ENCODE assay signal across 11 cellular contexts in the genomic region with DNA sequence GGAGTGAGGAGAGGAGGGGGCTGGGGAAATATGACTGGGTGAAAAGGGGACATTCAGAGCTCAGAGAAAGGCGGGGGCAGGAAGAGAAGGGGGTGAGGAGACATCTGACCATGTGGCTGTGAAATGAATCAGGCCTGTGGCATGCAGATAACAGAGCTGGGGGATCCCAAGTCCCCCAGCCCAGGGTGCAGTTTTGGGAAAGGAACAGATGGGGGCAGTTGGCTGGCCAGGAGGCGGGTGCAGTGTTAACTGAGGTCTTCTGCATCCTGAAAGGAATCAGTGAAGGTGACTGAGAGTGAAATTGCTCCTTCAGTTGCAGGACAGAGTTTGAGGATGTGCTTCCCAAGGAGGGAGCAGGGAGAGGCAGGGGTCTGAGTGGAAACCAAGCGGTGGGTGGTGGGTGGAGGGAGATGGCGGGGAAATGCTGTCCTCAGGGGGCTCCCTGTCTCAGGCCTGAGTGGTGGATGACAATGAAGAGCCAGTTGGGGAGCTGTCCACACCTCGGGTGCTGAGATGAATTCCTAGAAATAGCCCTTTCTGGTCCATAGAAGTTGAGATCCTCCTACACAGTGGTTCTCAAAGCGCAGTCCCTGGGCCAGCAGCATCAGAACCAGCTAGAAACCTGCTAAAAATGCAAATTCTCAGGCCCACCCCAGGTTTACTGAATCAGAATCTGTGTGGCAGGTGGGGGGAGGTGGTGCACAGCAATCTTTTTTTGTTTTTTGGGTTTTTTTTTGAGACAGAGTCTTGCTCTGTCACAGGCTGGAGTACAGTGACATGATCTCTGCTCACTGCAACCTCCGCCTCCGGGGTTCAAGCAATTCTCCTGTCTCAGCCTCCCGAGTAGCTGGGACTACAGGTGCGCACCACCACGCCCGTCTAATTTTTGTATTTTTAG. TPM values are rescaled to one million over a fixed set of nuclear protein-coding genes. Genes with fewer than 3 reads are reported as not detected.
A peak's percentile ranks its signal among the peaks of the same experiment; 100 is the strongest.
DNase-seq lines count a peak whose midpoint lies in the region; ATAC-seq and TF ChIP-seq lines count a peak whose summit lies in the region.
"Had no signal": no experiment of that assay in that cellular context is flagged by ENCODE, and none has a peak within 500 bp of the region (broad histone marks: within the 10 kb centered on the region; RNA-seq: fewer than 3 reads in every experiment).

No MANE protein-coding gene starts in this region.

- no peaks in the 10 kb centered on the region for H3K4me1 ChIP-seq in lower lobe of right lung

- no peak for TF ChIP-seq CTCF in lower lobe of right lung (IDR thresholded peaks at IDR 0.05)

- no peaks in the 10 kb centered on the region for H3K9me3 Mint-ChIP-seq in activated T-helper 1 cell treated with anti-CD3 and anti-CD28 coated beads, Interleukin-12 subunit alpha, Interleukin-12 subunit beta, Interleukin-2, Interleukin-4 antibody, amounts not matched to agents 30 ng/mL and 10 ng/mL and 1 ng/mL, durations not matched to agents 14 hours and 24 hours and 36 hours

- H3K4me3 ChIP-seq in lower lobe of right lung: no peak overlapping the region
- H3K4me3 ChIP-seq: SJSA1 had no signal

- H3K27ac ChIP-seq in lower lobe of right lung: no peak overlapping the region
- H3K27ac ChIP-seq: SJSA1 had no signal

- H3K4me1 Mint-ChIP-seq in activated T-helper 1 cell treated with anti-CD3 and anti-CD28 coated beads, Interleukin-12 subunit alpha, Interleukin-12 subunit beta, Interleukin-2, Interleukin-4 antibody, amounts not matched to agents 30 ng/mL and 10 ng/mL and 1 ng/mL, durations not matched to agents 14 hours and 24 hours and 36 hours (ENCODE audit: low read depth): peaks cover 5% of the 10 kb centered on the region

- H3K27me3 ChIP-seq in lower lobe of right lung (ENCODE audit: low read depth): peaks cover 13% of the 10 kb centered on the region

- intact Hi-C loops in activated T-helper 1 cell treated with anti-CD3 and anti-CD28 coated beads, Interleukin-12 subunit alpha, Interleukin-12 subunit beta, Interleukin-2, Interleukin-4 antibody, amounts not matched to agents 30 ng/mL and 10 ng/mL and 1 ng/mL, durations not matched to agents 14 hours and 24 hours and 36 hours (cut with micrococcal nuclease): no loop called here
- intact Hi-C loops in lower lobe of right lung (cut with DNase I): no loop called here

- ATAC-seq in lower lobe of right lung: no peak
- ATAC-seq in HG02938 (IDR thresholded peaks at IDR 0.05; ENCODE audit: unreplicated experiment): no peak

- H3K27me3 Mint-ChIP-seq in activated T-helper 1 cell treated with anti-CD3 and anti-CD28 coated beads, Interleukin-12 subunit alpha, Interleukin-12 subunit beta, Interleukin-2, Interleukin-4 antibody, amounts not matched to agents 30 ng/mL and 10 ng/mL and 1 ng/mL, durations not matched to agents 14 hours and 24 hours and 36 hours (ENCODE audit: insufficient read depth): peaks cover 5% of the 10 kb centered on the region

- DNase-seq in ELR (ENCODE audit: low read depth) (peak; percentile 47), KG1 (lab: John Stamatoyannopoulos, UW) (peak; percentile 17), kidney glomerular epithelial cell (lab: John Stamatoyannopoulos, UW) (peak; percentile 13), lower lobe of right lung (no peak), NCI-H146 (lab: John Stamatoyannopoulos, UW) (no peak)
- DNase-seq in activated T-helper 1 cell treated with anti-CD3 and anti-CD28 coated beads, Interleukin-12 subunit alpha, Interleukin-12 subunit beta, Interleukin-2, Interleukin-4 antibody, amounts not matched to agents 30 ng/mL and 10 ng/mL and 1 ng/mL, durations not matched to agents 14 hours and 24 hours and 36 hours (ENCODE audit: low spot score): no peak
- no peak for DNase-seq in activated CD4-positive, alpha-beta T cell treated with anti-CD3 and anti-CD28 coated beads for 48 hours
- DNase-seq: activated CD8-positive, alpha-beta memory T cell treated with anti-CD3 and anti-CD28 coated beads for 24 hours; right cardiac atrium had no signal

- H3K27ac Mint-ChIP-seq in activated T-helper 1 cell treated with anti-CD3 and anti-CD28 coated beads, Interleukin-12 subunit alpha, Interleukin-12 subunit beta, Interleukin-2, Interleukin-4 antibody, amounts not matched to agents 30 ng/mL and 10 ng/mL and 1 ng/mL, durations not matched to agents 14 hours and 24 hours and 36 hours: peak overlapping the region; percentile 14

- H3K4me3 Mint-ChIP-seq in activated T-helper 1 cell treated with anti-CD3 and anti-CD28 coated beads, Interleukin-12 subunit alpha, Interleukin-12 subunit beta, Interleukin-2, Interleukin-4 antibody, amounts not matched to agents 30 ng/mL and 10 ng/mL and 1 ng/mL, durations not matched to agents 14 hours and 24 hours and 36 hours: no peak overlapping the region

- no peaks in the 10 kb centered on the region for H3K36me3 ChIP-seq in lower lobe of right lung
- H3K36me3 ChIP-seq: SJSA1 had no signal

- no peaks in the 10 kb centered on the region for H3K9me3 ChIP-seq in lower lobe of right lung
- H3K9me3 ChIP-seq: SJSA1 had no signal

- H3K36me3 Mint-ChIP-seq in activated T-helper 1 cell treated with anti-CD3 and anti-CD28 coated beads, Interleukin-12 subunit alpha, Interleukin-12 subunit beta, Interleukin-2, Interleukin-4 antibody, amounts not matched to agents 30 ng/mL and 10 ng/mL and 1 ng/mL, durations not matched to agents 14 hours and 24 hours and 36 hours (ENCODE audit: low read depth): no peaks in the 10 kb centered on the region

RNA-seq across cellular contexts. Expression of gene CCDC167, which starts 26.0 kb away (rescaled TPM):
- 66.6 and 72.4 TPM in 2 replicates for total RNA-seq in activated T-helper 1 cell treated with anti-CD3 and anti-CD28 coated beads, Interleukin-12 subunit alpha, Interleukin-12 subunit beta, Interleukin-2, Interleukin-4 antibody, amounts not matched to agents 30 ng/mL and 10 ng/mL and 1 ng/mL, durations not matched to agents 14 hours and 24 hours and 36 hours
- total RNA-seq in lower lobe of right lung: 12.7 TPM

Comparison
In these comparisons a context has a peak if more than half of its experiments do, and no peak if none do; other contexts are left out.
1. DNase-seq: peak in ELR (single experiment), KG1 (single experiment) and kidney glomerular epithelial cell (single experiment); none in activated T-helper 1 cell treated with anti-CD3 and anti-CD28 coated beads, Interleukin-12 subunit alpha, Interleukin-12 subunit beta, Interleukin-2, Interleukin-4 antibody, amounts not matched to agents 30 ng/mL and 10 ng/mL and 1 ng/mL, durations not matched to agents 14 hours and 24 hours and 36 hours (single experiment), lower lobe of right lung (single experiment), NCI-H146 (single experiment) and activated CD4-positive, alpha-beta T cell treated with anti-CD3 and anti-CD28 coated beads for 48 hours (single experiment).